Comparison of ENCODE assay signal across 11 cellular contexts in genomic region chr6:111759413-111759835, GRCh38.
DNase-seq lines count a peak whose midpoint lies in the region; ATAC-seq and TF ChIP-seq lines count a peak whose summit lies in the region.
"Had no signal": no experiment of that assay in that cellular context is flagged by ENCODE, and none has a peak within 500 bp of the region (broad histone marks: within the 10 kb centered on the region; RNA-seq: fewer than 3 reads in every experiment).

No MANE protein-coding gene starts in this region.

- peaks cover 96% of the 10 kb centered on the region for H3K4me1 Mint-ChIP-seq in brain

- H3K9me3 Mint-ChIP-seq in brain = no peaks in the 10 kb centered on the region
- H3K9me3 Mint-ChIP-seq: activated B cell treated with CpG ODN at 0.5 μM for 24 hours had no signal

- H3K27me3 Mint-ChIP-seq in brain = no peaks in the 10 kb centered on the region
- H3K27me3 Mint-ChIP-seq: activated B cell treated with CpG ODN at 0.5 μM for 24 hours had no signal

- ATAC-seq in mucosa of descending colon (peak; percentile 9), upper lobe of right lung (peak; percentile 43), HG03432 (IDR thresholded peaks at IDR 0.05; ENCODE audit: unreplicated experiment) (no peak)

- no peak overlapping the region for H3K4me3 ChIP-seq in left ventricle myocardium inferior
- H3K4me3 ChIP-seq in mucosa of descending colon = no peak overlapping the region
- H3K4me3 ChIP-seq in upper lobe of right lung = peak overlapping the region; percentile 30

- H3K4me1 ChIP-seq in left ventricle myocardium inferior (peaks cover 83% of the 10 kb centered on the region), mucosa of descending colon (ENCODE audit: low read depth) (no peaks in the 10 kb centered on the region), upper lobe of right lung (peaks cover 45% of the 10 kb centered on the region)

- H3K4me3 Mint-ChIP-seq in brain = peak overlapping the region in 3 of 5 experiments; percentile 8 to 71 (median 70)
- H3K4me3 Mint-ChIP-seq: activated B cell treated with CpG ODN at 0.5 μM for 24 hours had no signal

- intact Hi-C loops in left ventricle myocardium inferior (cut with micrococcal nuclease) (no loop called here), cardiac septum (cut with DNase I) (no loop called here), mucosa of descending colon (cut with DNase I, micrococcal nuclease) (no loop called here), upper lobe of right lung (cut with DNase I) (no loop called here)

- H3K9me3 ChIP-seq in left ventricle myocardium inferior (replicated peaks) (no peaks in the 10 kb centered on the region), mucosa of descending colon (no peaks in the 10 kb centered on the region), upper lobe of right lung (no peaks in the 10 kb centered on the region)

- DNase-seq in left ventricle myocardium inferior = no peak
- no peak for DNase-seq in cardiac septum (ENCODE audit: low spot score)
- no peak for DNase-seq in mucosa of descending colon
- no peak for DNase-seq in upper lobe of right lung
- DNase-seq in NOMO-1 treated with DMSO at 0.1 percent for 48 hours (lab: John Stamatoyannopoulos, UW; ENCODE audit: unreplicated experiment) = no peak
- DNase-seq in GM10248 (ENCODE audit: extremely low spot score) = no peak
- DNase-seq: activated B cell treated with CpG ODN at 0.5 μM for 24 hours, midbrain had no signal

- H3K36me3 ChIP-seq in left ventricle myocardium inferior = no peaks in the 10 kb centered on the region
- no peaks in the 10 kb centered on the region for H3K36me3 ChIP-seq in mucosa of descending colon (ENCODE audit: low read depth)
- no peaks in the 10 kb centered on the region for H3K36me3 ChIP-seq in upper lobe of right lung

- peak overlapping the region in 4 of 5 experiments; percentile 53 to 97 (median 88) for H3K27ac Mint-ChIP-seq in brain

- H3K27ac ChIP-seq in left ventricle myocardium inferior (replicated peaks) (peak overlapping the region; percentile 81), upper lobe of right lung (peak overlapping the region; percentile 65)
- H3K27ac ChIP-seq: C4-2B had no signal

- H3K27me3 ChIP-seq in left ventricle myocardium inferior (ENCODE audit: low read depth) (no peaks in the 10 kb centered on the region), upper lobe of right lung (no peaks in the 10 kb centered on the region)

- TF ChIP-seq CTCF in left ventricle myocardium inferior (IDR thresholded peaks at IDR 0.05; ENCODE audit: borderline replicate concordance) = no peak
- TF ChIP-seq CTCF in brain (conservative IDR thresholded peaks at IDR 0.05) = no peak
- no peak for TF ChIP-seq CTCF in mucosa of descending colon (IDR thresholded peaks at IDR 0.05)
- TF ChIP-seq CTCF in upper lobe of right lung (IDR thresholded peaks at IDR 0.05) = no peak
- TF ChIP-seq CTCF in GM10248 (IDR thresholded peaks at IDR 0.05; ENCODE audit: control extremely low read depth, extremely low read depth, low read depth, missing control alignments) = no peak

- POLR2A ChIA-PET in GM10248 (lab: Yijun Ruan, JAX) = no interaction called here

- CTCF ChIA-PET in GM10248 (lab: Yijun Ruan, JAX) = interaction anchor here (1.2 to 1.9 kb wide), 3 partner anchors 11 to 18 kb away, joined by 4 to 6 read pairs (median 5); no protein-coding TSS in a partner anchor

- H3K36me3 Mint-ChIP-seq in brain = peaks cover 32% of the 10 kb centered on the region
